ENCODE assay signal across 27 cellular contexts in the genomic region with DNA sequence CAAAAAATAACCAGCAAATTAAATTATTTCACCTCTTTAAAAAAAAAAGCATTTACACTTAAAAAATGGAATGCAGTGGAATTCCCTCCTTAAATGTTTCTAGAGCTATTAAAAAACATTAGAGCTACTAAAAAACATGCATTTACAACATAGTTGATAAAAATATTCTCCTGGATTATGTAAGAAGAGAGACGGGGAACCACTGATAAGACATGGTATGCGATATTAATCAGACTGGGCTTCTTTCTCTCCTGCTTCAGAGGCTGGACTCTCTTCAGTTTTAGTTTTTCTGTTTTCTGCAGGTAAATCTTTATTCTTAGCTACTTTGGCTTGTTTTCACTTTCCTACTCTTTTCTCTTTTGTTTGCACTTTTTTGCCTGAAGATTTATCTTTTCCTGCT. TPM values are rescaled to one million over a fixed set of nuclear protein-coding genes. Genes with fewer than 3 reads are reported as not detected.
DNase-seq lines count a peak whose midpoint lies in the region; ATAC-seq, FAIRE-seq and TF ChIP-seq lines count a peak whose summit lies in the region.
"Had no signal": no experiment of that assay in that cellular context is flagged by ENCODE, and none has a peak within 500 bp of the region (broad histone marks: within the 10 kb centered on the region; RNA-seq: fewer than 3 reads in every experiment).

No MANE protein-coding gene starts in this region.

- no peak overlapping the region for H2AFZ ChIP-seq in SK-N-SH (ENCODE audit: low read depth)
- H2AFZ ChIP-seq in astrocyte (ENCODE audit: low read depth, low read length), result no peak overlapping the region

- H3K9me2 ChIP-seq in SK-N-SH, result no peaks in the 10 kb centered on the region

- no peak for TF ChIP-seq CTCF in SK-N-SH (IDR thresholded peaks at IDR 0.05)
- no peak for TF ChIP-seq CTCF in astrocyte (IDR thresholded peaks at IDR 0.05; ENCODE audit: insufficient read depth, low read depth, low read length)

- H3K4me3 ChIP-seq in SK-N-SH (ENCODE audit: low read depth in 2 of 2, low read length in 1 of 2), result no peak overlapping the region
- no peak overlapping the region for H3K4me3 ChIP-seq in CD4-positive, alpha-beta memory T cell (ENCODE audit: low read length in 2 of 2)
- H3K4me3 ChIP-seq in astrocyte (ENCODE audit: insufficient read depth, low read depth, low read length), result no peak overlapping the region
- H3K4me3 ChIP-seq in naive thymus-derived CD4-positive, alpha-beta T cell (ENCODE audit: low read length), result no peak overlapping the region
- H3K4me3 ChIP-seq: BLaER1 had no signal

- H3K36me3 ChIP-seq in SK-N-SH (replicated peaks in 1 of 2; ENCODE audit: control insufficient read depth in 1 of 2, insufficient read depth in 2 of 2, low read length in 1 of 2) (peaks cover 49 to 54% of the 10 kb centered on the region in 2 experiments), astrocyte (ENCODE audit: insufficient read depth, low read length) (peaks cover 7% of the 10 kb centered on the region)
- peaks cover 20% of the 10 kb centered on the region for H3K36me3 ChIP-seq in CD4-positive, alpha-beta memory T cell (ENCODE audit: insufficient read depth, low read length)
- H3K36me3 ChIP-seq in naive thymus-derived CD4-positive, alpha-beta T cell (ENCODE audit: control insufficient read depth in 2 of 3, insufficient read depth in 3 of 3, low read length in 3 of 3), result peaks cover 4 to 51% (median 26%) of the 10 kb centered on the region in 3 experiments

- H3K4me1 ChIP-seq in SK-N-SH (ENCODE audit: control insufficient read depth in 1 of 2, insufficient read depth in 2 of 2, low read depth in 1 of 2, low read length in 1 of 2) (no peaks in the 10 kb centered on the region), astrocyte (ENCODE audit: insufficient read depth, low read length) (no peaks in the 10 kb centered on the region)
- H3K4me1 ChIP-seq in CD4-positive, alpha-beta memory T cell (ENCODE audit: insufficient read depth, low read length), result peaks cover 16% of the 10 kb centered on the region
- H3K4me1 ChIP-seq in naive thymus-derived CD4-positive, alpha-beta T cell (ENCODE audit: control insufficient read depth in 2 of 2, insufficient read depth in 2 of 2, low read length in 2 of 2), result peaks cover 9 to 14% of the 10 kb centered on the region in 2 donors

- H3K4me3 Mint-ChIP-seq in CD4-positive, alpha-beta memory T cell, result no peak overlapping the region
- H3K4me3 Mint-ChIP-seq in astrocyte (ENCODE audit: unreplicated experiment), result no peak overlapping the region
- H3K4me3 Mint-ChIP-seq in naive thymus-derived CD4-positive, alpha-beta T cell, result no peak overlapping the region

- TF ChIP-seq EP300 in SK-N-SH (IDR thresholded peaks at IDR 0.05; ENCODE audit: borderline replicate concordance in 1 of 2, low read depth in 1 of 2, low read length in 1 of 2), result no peak

- ATAC-seq in SK-N-SH treated with all-trans-retinoic acid at 6 μM for 48 hours (no peak), HG03097 (IDR thresholded peaks at IDR 0.05; ENCODE audit: low FRiP score, unreplicated experiment) (no peak)
- ATAC-seq in naive thymus-derived CD4-positive, alpha-beta T cell, result no peak
- ATAC-seq: HCT116, Panc1 had no signal

- peaks cover 4% of the 10 kb centered on the region; the same call in 1 of the 2 replicates for H3K79me2 ChIP-seq in SK-N-SH (ENCODE audit: insufficient read depth)
- H3K79me2 ChIP-seq in astrocyte (ENCODE audit: insufficient read depth, low read length), result no peaks in the 10 kb centered on the region

- H3F3A ChIP-seq in SK-N-SH (replicated peaks; ENCODE audit: insufficient read depth), result peaks cover 4% of the 10 kb centered on the region

- H3K4me2 ChIP-seq in SK-N-SH, result no peak overlapping the region
- no peak overlapping the region for H3K4me2 ChIP-seq in astrocyte (ENCODE audit: low read length)
- H3K4me2 ChIP-seq: BLaER1 had no signal

- no peaks in the 10 kb centered on the region for H3K9me3 Mint-ChIP-seq in CD4-positive, alpha-beta memory T cell
- H3K9me3 Mint-ChIP-seq in astrocyte (ENCODE audit: unreplicated experiment), result no peaks in the 10 kb centered on the region
- no peaks in the 10 kb centered on the region for H3K9me3 Mint-ChIP-seq in naive thymus-derived CD4-positive, alpha-beta T cell

- peak overlapping the region in 4 of 7 donors; percentile 7 to 80 (median 35) for H3K27ac Mint-ChIP-seq in CD4-positive, alpha-beta memory T cell
- peak overlapping the region; percentile 3 for H3K27ac Mint-ChIP-seq in astrocyte (ENCODE audit: unreplicated experiment)
- H3K27ac Mint-ChIP-seq in naive thymus-derived CD4-positive, alpha-beta T cell, result peak overlapping the region in 7 of 9 donors; percentile 32 to 69 (median 63)

- CTCF ChIA-PET in SK-N-SH (lab: Yijun Ruan, JAX), result interaction anchor here (1.4 to 2.1 kb wide), 2 partner anchors 9 to 314 kb away, joined by 6 to 7 read pairs; a partner anchor contains a TSS
- CTCF ChIA-PET in CD4-positive, alpha-beta memory T cell (lab: Charles Lee; ENCODE audit: partially characterized antibody), result interaction anchor here (0.7 to 2.8 kb wide), 2 partner anchors 10 to 11 kb away, joined by 4 to 28 read pairs; no protein-coding TSS in a partner anchor
- CTCF ChIA-PET in naive thymus-derived CD4-positive, alpha-beta T cell (lab: Charles Lee), result interaction anchor here (2.1 kb wide), 1 partner anchor 9 kb away, joined by 17 read pairs; no protein-coding TSS in a partner anchor

- no peak for FAIRE-seq in astrocyte (lab: Jason Lieb, UNC)
- FAIRE-seq: D721Med, H1 had no signal

- no peak overlapping the region for H3K9ac ChIP-seq in SK-N-SH
- H3K9ac ChIP-seq in astrocyte (ENCODE audit: low read length), result no peak overlapping the region
- H3K9ac ChIP-seq: BLaER1 had no signal

- peaks cover 22 to 43% (median 28%) of the 10 kb centered on the region in 4 donors for H3K4me1 Mint-ChIP-seq in CD4-positive, alpha-beta memory T cell
- H3K4me1 Mint-ChIP-seq in astrocyte (ENCODE audit: low read depth, unreplicated experiment), result peaks cover 5% of the 10 kb centered on the region
- peaks cover 17 to 44% (median 36%) of the 10 kb centered on the region in 7 donors for H3K4me1 Mint-ChIP-seq in naive thymus-derived CD4-positive, alpha-beta T cell

- H3K27me3 Mint-ChIP-seq in CD4-positive, alpha-beta memory T cell, result no peaks in the 10 kb centered on the region
- no peaks in the 10 kb centered on the region for H3K27me3 Mint-ChIP-seq in astrocyte (ENCODE audit: low read depth, unreplicated experiment)
- H3K27me3 Mint-ChIP-seq in naive thymus-derived CD4-positive, alpha-beta T cell, result no peaks in the 10 kb centered on the region

- TF ChIP-seq RAD21 in SK-N-SH (IDR thresholded peaks at IDR 0.05; ENCODE audit: low read length), result no peak

- H4K20me1 ChIP-seq in SK-N-SH (ENCODE audit: insufficient read depth) (no peaks in the 10 kb centered on the region), astrocyte (ENCODE audit: insufficient read depth, low read length) (peaks cover 8% of the 10 kb centered on the region)

- DNase-seq in SK-N-SH (no peak), astrocyte (ENCODE audit: low read depth) (no peak)
- no peak for DNase-seq in CD4-positive, alpha-beta memory T cell
- DNase-seq in naive thymus-derived CD4-positive, alpha-beta T cell, result no peak
- DNase-seq in stimulated activated CD4-positive, alpha-beta T cell treated with anti-CD3 and anti-CD28 coated beads, Interleukin-2, amount 100 ng/mL, for 24 hours, result no peak
- DNase-seq in stimulated activated CD4-positive, alpha-beta T cell treated with anti-CD3 and anti-CD28 coated beads, Interleukin-4, amount 100 ng/mL, for 24 hours, result no peak
- DNase-seq: ACHN; EL; GF-D8; KG1; NCI-H1105; NCI-H146; NCI-H2029; NCI-H226; NCI-H510A treated with DMSO at 0.1 percent for 48 hours; NCI-H748 treated with DMSO at 0.1 percent for 48 hours; NK-92 treated with Interleukin-12 subunit alpha and Interleukin-12 subunit beta, amount 100 ng/mL, for 24 hours; SIG-M5 had no signal

- 93% methylated on average over 2 of the region's 2 CpGs for WGBS in SK-N-SH (ENCODE audit: low lambda C conversion rate)

- intact Hi-C loops in CD4-positive, alpha-beta memory T cell (cut with micrococcal nuclease), result no loop called here
- intact Hi-C loops in naive thymus-derived CD4-positive, alpha-beta T cell (cut with micrococcal nuclease), result no loop called here

- no peak overlapping the region for H3K27ac ChIP-seq in SK-N-SH (ENCODE audit: low read depth in 2 of 2, low read length in 1 of 2)
- no peak overlapping the region for H3K27ac ChIP-seq in CD4-positive, alpha-beta memory T cell (ENCODE audit: low read depth, low read length)
- H3K27ac ChIP-seq in astrocyte (ENCODE audit: low read depth, low read length), result no peak overlapping the region
- no peak overlapping the region for H3K27ac ChIP-seq in naive thymus-derived CD4-positive, alpha-beta T cell (ENCODE audit: low read depth, low read length)
- H3K27ac ChIP-seq: 22Rv1, BLaER1 had no signal

- peaks cover 24 to 52% of the 10 kb centered on the region in 2 donors for H3K36me3 Mint-ChIP-seq in CD4-positive, alpha-beta memory T cell
- no peaks in the 10 kb centered on the region for H3K36me3 Mint-ChIP-seq in astrocyte (ENCODE audit: low read depth, unreplicated experiment)
- H3K36me3 Mint-ChIP-seq in naive thymus-derived CD4-positive, alpha-beta T cell, result peaks cover 6 to 35% (median 19%) of the 10 kb centered on the region in 5 donors

- H3K27me3 ChIP-seq in SK-N-SH (ENCODE audit: insufficient read depth) (no peaks in the 10 kb centered on the region), astrocyte (ENCODE audit: insufficient read depth, low read length) (no peaks in the 10 kb centered on the region)
- no peaks in the 10 kb centered on the region for H3K27me3 ChIP-seq in CD4-positive, alpha-beta memory T cell (ENCODE audit: insufficient read depth, low read length)
- no peaks in the 10 kb centered on the region for H3K27me3 ChIP-seq in naive thymus-derived CD4-positive, alpha-beta T cell (ENCODE audit: control insufficient read depth in 2 of 2, insufficient read depth in 2 of 2, low read length in 2 of 2)
- H3K27me3 ChIP-seq: BLaER1 had no signal

- POLR2A ChIA-PET in SK-N-SH (lab: Yijun Ruan, JAX), result interaction anchor here (1.1 kb wide), 1 partner anchor 9 kb away, joined by 4 read pairs; no protein-coding TSS in a partner anchor
- POLR2A ChIA-PET in CD4-positive, alpha-beta memory T cell (lab: Charles Lee; ENCODE audit: partially characterized antibody), result no interaction called here
- POLR2A ChIA-PET in naive thymus-derived CD4-positive, alpha-beta T cell (lab: Charles Lee), result no interaction called here

- no peaks in the 10 kb centered on the region for H3K9me3 ChIP-seq in SK-N-SH
- H3K9me3 ChIP-seq in CD4-positive, alpha-beta memory T cell (ENCODE audit: control insufficient read depth in 1 of 2, low read length in 2 of 2), result no peaks in the 10 kb centered on the region
- no peaks in the 10 kb centered on the region for H3K9me3 ChIP-seq in astrocyte (ENCODE audit: insufficient read depth, low read depth, low read length)
- no peaks in the 10 kb centered on the region for H3K9me3 ChIP-seq in naive thymus-derived CD4-positive, alpha-beta T cell (ENCODE audit: control insufficient read depth in 2 of 3, low read length in 3 of 3)
- H3K9me3 ChIP-seq: BLaER1 had no signal

RNA-seq across cellular contexts. Expression of a gene that starts 40.4 kb away (rescaled TPM):
- not detected in 2 replicates for polyA plus RNA-seq in SK-N-SH (2012; rRNA removed)
- polyA plus RNA-seq in SK-N-SH (2012; cell fraction: cytosol; rRNA removed), result not detected in 2 replicates
- not detected in 2 replicates for polyA plus RNA-seq in SK-N-SH (2012; cell fraction: nucleus; rRNA removed)
- total RNA-seq in CD4-positive, alpha-beta memory T cell, result under 1 TPM in 1 of 2 experiments, not detected in 1; 0.53 TPM
- polyA plus RNA-seq in CD4-positive, alpha-beta memory T cell, result not detected
- 0.43 and 0.84 TPM in 2 replicates for total RNA-seq in astrocyte
- total RNA-seq in naive thymus-derived CD4-positive, alpha-beta T cell, result 1 to 10 TPM in 1 of 5 experiments, under 1 TPM in 4; 0.11 to 2.4 (median 0.29) TPM
- polyA plus RNA-seq in naive thymus-derived CD4-positive, alpha-beta T cell, result not detected
- total RNA-seq: HT1080 had no signal

RNA-seq across cellular contexts. Expression of a gene that starts 40.6 kb away (rescaled TPM):
- polyA plus RNA-seq in SK-N-SH (2012; rRNA removed), result 29.0 and 41.1 TPM in 2 replicates
- 53.5 and 77.6 TPM in 2 replicates for polyA plus RNA-seq in SK-N-SH (2012; cell fraction: cytosol; rRNA removed)
- 10.1 and 20.7 TPM in 2 replicates for polyA plus RNA-seq in SK-N-SH (2012; cell fraction: nucleus; rRNA removed)
- 10 to 100 TPM; 43.8 to 50.0 TPM for total RNA-seq in CD4-positive, alpha-beta memory T cell
- polyA plus RNA-seq in CD4-positive, alpha-beta memory T cell, result 100 to 1,000 TPM; 105 to 133 TPM
- total RNA-seq in astrocyte, result 66.9 and 68.9 TPM in 2 replicates
- total RNA-seq in naive thymus-derived CD4-positive, alpha-beta T cell, result 10 to 100 TPM; 31.5 to 69.8 (median 45.0) TPM
- 10 to 100 TPM; 76.4 to 85.0 TPM for polyA plus RNA-seq in naive thymus-derived CD4-positive, alpha-beta T cell

RNA-seq across cellular contexts. Expression of a gene that starts 41.4 kb away (rescaled TPM):
- polyA plus RNA-seq in SK-N-SH (2012; rRNA removed), result 1.9 and 2.1 TPM in 2 replicates
- 2.5 and 2.8 TPM in 2 replicates for polyA plus RNA-seq in SK-N-SH (2012; cell fraction: cytosol; rRNA removed)
- polyA plus RNA-seq in SK-N-SH (2012; cell fraction: nucleus; rRNA removed), result 0.47 and 1.4 TPM in 2 replicates
- total RNA-seq in CD4-positive, alpha-beta memory T cell, result 1 to 10 TPM; 4.3 to 4.9 TPM
- polyA plus RNA-seq in CD4-positive, alpha-beta memory T cell, result 10 to 100 TPM; 14.7 to 16.9 TPM
- total RNA-seq in astrocyte, result 34.4 and 45.0 TPM in 2 replicates
- 1 to 10 TPM; 1.3 to 4.1 (median 3.5) TPM for total RNA-seq in naive thymus-derived CD4-positive, alpha-beta T cell
- 1 to 10 TPM; 5.9 to 6.8 TPM for polyA plus RNA-seq in naive thymus-derived CD4-positive, alpha-beta T cell

Comparison
In these comparisons a context has a peak if more than half of its experiments do, and no peak if none do; other contexts are left out.
1. H3K27ac Mint-ChIP-seq: peak in every context shown above with its lines; median percentile 63 in naive thymus-derived CD4-positive, alpha-beta T cell; 35 in CD4-positive, alpha-beta memory T cell; 3 in astrocyte.